ENCODE assay signal across 11 cellular contexts in the genomic region with DNA sequence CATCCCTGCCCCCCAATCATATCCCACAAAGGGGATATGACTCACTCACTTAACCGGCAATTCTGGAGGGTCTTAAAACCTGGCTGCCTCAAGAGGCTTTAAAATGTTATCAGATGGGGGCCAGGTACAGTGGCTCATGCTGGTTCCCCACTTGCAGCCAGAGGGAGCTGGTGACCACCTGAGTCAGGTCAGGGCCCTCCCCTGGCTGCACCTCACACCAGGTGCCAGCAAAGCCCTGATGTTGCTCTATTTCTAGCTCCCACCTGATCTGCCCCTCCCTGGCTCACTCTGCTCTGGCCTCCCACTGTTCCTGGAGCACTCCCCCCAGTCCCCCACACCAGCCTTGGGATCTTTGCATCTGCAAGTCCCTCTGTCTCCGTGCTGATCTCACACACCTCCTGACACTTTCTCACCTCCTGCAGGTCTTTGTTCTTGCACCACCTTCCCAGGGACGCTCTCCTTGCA. TPM values are rescaled to one million over a fixed set of nuclear protein-coding genes. Genes with fewer than 3 reads are reported as not detected.
A peak's percentile ranks its signal among the peaks of the same experiment; 100 is the strongest.
DNase-seq lines count a peak whose midpoint lies in the region; ATAC-seq and TF ChIP-seq lines count a peak whose summit lies in the region.
"Had no signal": no experiment of that assay in that cellular context is flagged by ENCODE, and none has a peak within 500 bp of the region (broad histone marks: within the 10 kb centered on the region; RNA-seq: fewer than 3 reads in every experiment).

No MANE protein-coding gene starts in this region.

- WGBS in right lobe of liver (ENCODE audit: insufficient coverage, low coverage, low lambda C conversion rate, missing lambda C conversion rate), result 42% methylated on average over 2 of the region's 3 CpGs

- TF ChIP-seq POLR2A in right lobe of liver (IDR thresholded peaks at IDR 0.05), result no peak

- H3K27ac ChIP-seq in DND-41 (ENCODE audit: low read length) (no peak overlapping the region), right lobe of liver (no peak overlapping the region)

- no peaks in the 10 kb centered on the region for H3K9me3 ChIP-seq in DND-41 (ENCODE audit: insufficient read depth, low read length, severe bottlenecking)
- H3K9me3 ChIP-seq in Loucy (ENCODE audit: insufficient read depth, low read depth, low read length), result no peaks in the 10 kb centered on the region
- no peaks in the 10 kb centered on the region for H3K9me3 ChIP-seq in right lobe of liver

- no peaks in the 10 kb centered on the region for H3K36me3 ChIP-seq in DND-41 (ENCODE audit: insufficient read depth, low read length)
- H3K36me3 ChIP-seq in Loucy (ENCODE audit: insufficient read depth, low read length), result no peaks in the 10 kb centered on the region
- peaks cover 0 to 56% (median 22%) of the 10 kb centered on the region in 4 donors for H3K36me3 ChIP-seq in right lobe of liver

- POLR2A ChIA-PET in WTC11 (lab: Charles Lee), result interaction anchor here (1.0 kb wide), 1 partner anchor 14 kb away, joined by 3 read pairs; the partner anchor contains the start of gene HPN

- CTCF ChIA-PET in WTC11 (lab: Charles Lee), result interaction anchor here (0.6 to 5.0 kb wide), 46 partner anchors 9 to 455 kb away, joined by 3 to 81 read pairs (median 6); partner anchors contain the start of genes FXYD5, HPN, LGI4 and USF2

- H3K4me1 ChIP-seq in DND-41 (ENCODE audit: insufficient read depth, low read length) (no peaks in the 10 kb centered on the region), Loucy (ENCODE audit: insufficient read depth, low read length, poor library complexity, severe bottlenecking) (no peaks in the 10 kb centered on the region), right lobe of liver (peaks cover 0 to 13% (median 4%) of the 10 kb centered on the region in 4 donors)

- intact Hi-C loops in right lobe of liver (cut with DNase I), result no loop called here

- ATAC-seq in DND-41 (ENCODE audit: insufficient read depth, low read depth) (no peak), WTC11 (peak; percentile 96), right lobe of liver (peak; percentile 21 to 44 (median 39))

- H3K27me3 Mint-ChIP-seq in WTC11 (ENCODE audit: low read depth), result no peaks in the 10 kb centered on the region; the same call in 1 of the 2 replicates
- H3K27me3 Mint-ChIP-seq in T-helper 2 cell treated with Interferon-gamma antibody and Interleukin-4, amounts not matched to agents 5 μg/mL and 100 μg/mL, for 36 hours (ENCODE audit: low read depth), result peaks cover 3% of the 10 kb centered on the region

- H3K79me2 ChIP-seq in DND-41 (ENCODE audit: insufficient read depth, low read length) (no peaks in the 10 kb centered on the region), Loucy (ENCODE audit: insufficient read depth, low read length) (no peaks in the 10 kb centered on the region)

- peak overlapping the region; percentile 43; the same call in 1 of the 2 replicates for H3K27ac Mint-ChIP-seq in WTC11
- no peak overlapping the region for H3K27ac Mint-ChIP-seq in T-helper 2 cell treated with Interferon-gamma antibody and Interleukin-4, amounts not matched to agents 5 μg/mL and 100 μg/mL, for 36 hours
- H3K27ac Mint-ChIP-seq: activated CD4-positive, alpha-beta T cell treated with anti-CD3 and anti-CD28 coated beads, Interleukin-2, amount 10 ng/mL, durations not matched to agents 7 days and 5 days had no signal

- DNase-seq in DND-41, result no peak
- DNase-seq in WTC11 (ENCODE audit: low spot score), result peak; percentile 83
- no peak for DNase-seq in right lobe of liver
- no peak for DNase-seq in stimulated activated CD4-positive, alpha-beta T cell treated with anti-CD3 and anti-CD28 coated beads, Interleukin-15, amount 100 ng/mL, for 24 hours
- no peak for DNase-seq in stimulated activated CD8-positive, alpha-beta memory T cell treated with anti-CD3 and anti-CD28 coated beads, Interleukin-4, amount 100 ng/mL, for 48 hours
- DNase-seq in 8988T, result no peak
- no peak for DNase-seq in T-helper 2 cell treated with Interferon-gamma antibody and Interleukin-4, amounts not matched to agents 5 μg/mL and 100 μg/mL, for 36 hours (ENCODE audit: low spot score)
- DNase-seq: activated CD4-positive, alpha-beta T cell treated with anti-CD3 and anti-CD28 coated beads, Interleukin-2, amount 10 ng/mL, durations not matched to agents 7 days and 5 days; stimulated activated CD4-positive, alpha-beta T cell treated with anti-CD3 and anti-CD28 coated beads, Interleukin-4, amount 100 ng/mL, for 24 hours had no signal

- no peaks in the 10 kb centered on the region for H3F3A ChIP-seq in Loucy (ENCODE audit: low read depth)

- no peak overlapping the region for H3K4me3 ChIP-seq in DND-41 (ENCODE audit: low read depth in 1 of 2, low read length in 2 of 2)
- no peak overlapping the region for H3K4me3 ChIP-seq in Loucy (ENCODE audit: low read length, poor library complexity, severe bottlenecking)
- H3K4me3 ChIP-seq in right lobe of liver, result no peak overlapping the region

- H3K4me2 ChIP-seq in DND-41 (ENCODE audit: insufficient read depth, low read length) (no peak overlapping the region), Loucy (ENCODE audit: low read depth, low read length, poor library complexity, severe bottlenecking) (no peak overlapping the region)

- no peaks in the 10 kb centered on the region for H3K9me2 ChIP-seq in Loucy (replicated peaks; ENCODE audit: low read depth, low read length)

- H3K4me3 Mint-ChIP-seq in WTC11, result peak overlapping the region; percentile 18
- H3K4me3 Mint-ChIP-seq in T-helper 2 cell treated with Interferon-gamma antibody and Interleukin-4, amounts not matched to agents 5 μg/mL and 100 μg/mL, for 36 hours, result no peak overlapping the region
- H3K4me3 Mint-ChIP-seq: activated CD4-positive, alpha-beta T cell treated with anti-CD3 and anti-CD28 coated beads, Interleukin-2, amount 10 ng/mL, durations not matched to agents 7 days and 5 days had no signal

- H4K20me1 ChIP-seq in DND-41 (ENCODE audit: insufficient read depth, low read length), result no peaks in the 10 kb centered on the region
- H4K20me1 ChIP-seq in Loucy (ENCODE audit: insufficient read depth, low read length, poor library complexity, severe bottlenecking), result no peaks in the 10 kb centered on the region

- no peaks in the 10 kb centered on the region for H3K36me3 Mint-ChIP-seq in WTC11
- H3K36me3 Mint-ChIP-seq in T-helper 2 cell treated with Interferon-gamma antibody and Interleukin-4, amounts not matched to agents 5 μg/mL and 100 μg/mL, for 36 hours (ENCODE audit: low read depth), result no peaks in the 10 kb centered on the region

- TF ChIP-seq CTCF in DND-41 (IDR thresholded peaks at IDR 0.05; ENCODE audit: borderline replicate concordance, extremely low read depth, low read length, poor library complexity, severe bottlenecking) (peak; percentile 26), Loucy (conservative IDR thresholded peaks at IDR 0.05; ENCODE audit: low read length) (peak; percentile 54; the same call in 1 of the 2 replicates), WTC11 (IDR thresholded peaks at IDR 0.05) (peak; percentile 36), right lobe of liver (IDR thresholded peaks at IDR 0.05) (peak in 3 of 4 donors; percentile 14 to 37 (median 29))

- no peak overlapping the region for H2AFZ ChIP-seq in DND-41 (ENCODE audit: low read depth, low read length)
- no peak overlapping the region for H2AFZ ChIP-seq in Loucy (ENCODE audit: low read length)

- H3K27me3 ChIP-seq in DND-41 (ENCODE audit: insufficient read depth, low read length, poor library complexity), result peaks cover 22% of the 10 kb centered on the region
- no peaks in the 10 kb centered on the region for H3K27me3 ChIP-seq in Loucy (ENCODE audit: insufficient read depth, low read length, poor library complexity, severe bottlenecking)
- no peaks in the 10 kb centered on the region for H3K27me3 ChIP-seq in right lobe of liver

- no peaks in the 10 kb centered on the region for H3K9me3 Mint-ChIP-seq in WTC11
- no peaks in the 10 kb centered on the region for H3K9me3 Mint-ChIP-seq in T-helper 2 cell treated with Interferon-gamma antibody and Interleukin-4, amounts not matched to agents 5 μg/mL and 100 μg/mL, for 36 hours
- H3K9me3 Mint-ChIP-seq: activated CD4-positive, alpha-beta T cell treated with anti-CD3 and anti-CD28 coated beads, Interleukin-2, amount 10 ng/mL, durations not matched to agents 7 days and 5 days had no signal

- no peak overlapping the region for H3K9ac ChIP-seq in DND-41 (ENCODE audit: low read depth, low read length)
- no peak overlapping the region for H3K9ac ChIP-seq in Loucy (ENCODE audit: low read depth, low read length, poor library complexity, severe bottlenecking)

- H3K4me1 Mint-ChIP-seq in WTC11, result peaks cover 19% of the 10 kb centered on the region
- H3K4me1 Mint-ChIP-seq in T-helper 2 cell treated with Interferon-gamma antibody and Interleukin-4, amounts not matched to agents 5 μg/mL and 100 μg/mL, for 36 hours (ENCODE audit: low read depth), result no peaks in the 10 kb centered on the region
- H3K4me1 Mint-ChIP-seq: activated CD4-positive, alpha-beta T cell treated with anti-CD3 and anti-CD28 coated beads, Interleukin-2, amount 10 ng/mL, durations not matched to agents 7 days and 5 days had no signal

TF ChIP-seq in WTC11, 78 proteins besides CTCF, POLR2A, EP300 and RAD21 (continues in another document):
- 0 out of 2 replicates have a peak, but pooled peaks have one; percentile 23 for TF ChIP-seq EMX1 (CRISPR knock-in tag; IDR thresholded peaks at IDR 0.05)
- TF ChIP-seq JUN (CRISPR knock-in tag; IDR thresholded peaks at IDR 0.05), result no peak
- TF ChIP-seq FOXJ3 (CRISPR knock-in tag; IDR thresholded peaks at IDR 0.05; ENCODE audit: borderline replicate concordance), result no peak
- TF ChIP-seq JAZF1 (CRISPR knock-in tag; IDR thresholded peaks at IDR 0.05), result no peak
- TF ChIP-seq NFYB (CRISPR knock-in tag; conservative IDR thresholded peaks at IDR 0.05; ENCODE audit: low read depth), result no peak
- TF ChIP-seq SP1 (CRISPR knock-in tag; conservative IDR thresholded peaks at IDR 0.05), result no peak

RNA-seq across cellular contexts. Expression of gene HPN, which starts 14.2 kb away (rescaled TPM):
- 20.8 to 35.5 TPM (median 34.6 TPM) in 3 replicates for total RNA-seq in WTC11 (2021)
- total RNA-seq in right lobe of liver, result 100 to 1,000 TPM; 285 to 486 (median 374) TPM
- total RNA-seq: activated CD4-positive, alpha-beta T cell treated with anti-CD3 and anti-CD28 coated beads, Interleukin-2, amount 10 ng/mL, durations not matched to agents 7 days and 5 days; M059J had no signal

RNA-seq across cellular contexts. Expression of gene SCN1B, which starts 25.5 kb away (rescaled TPM):
- total RNA-seq in WTC11 (2021), result 4.4 to 8.0 TPM (median 4.8 TPM) in 3 replicates
- total RNA-seq in right lobe of liver, result 1 to 10 TPM; 2.6 to 4.9 (median 3.6) TPM

RNA-seq across cellular contexts. Expression of gene GRAMD1A, which starts 55.6 kb away (rescaled TPM):
- total RNA-seq in WTC11 (2021), result 235 to 389 TPM (median 236 TPM) in 3 replicates
- 10 to 100 TPM; 10.4 to 34.8 (median 15.4) TPM for total RNA-seq in right lobe of liver

RNA-seq across cellular contexts. Expression of gene FXYD3, which starts 59.9 kb away (rescaled TPM):
- total RNA-seq in WTC11 (2021) (1.0 to 1.8 TPM (median 1.2 TPM) in 3 replicates), right lobe of liver (1 to 10 TPM in 1 of 6 experiments, not detected in 5; 1.0 TPM)
- total RNA-seq: activated CD4-positive, alpha-beta T cell treated with anti-CD3 and anti-CD28 coated beads, Interleukin-2, amount 10 ng/mL, durations not matched to agents 7 days and 5 days had no signal
